In genomic region chr9:131530930-131531832, GRCh38 we compare ENCODE assay signal across 8 cellular contexts. TPM values are rescaled to one million over a fixed set of nuclear protein-coding genes. Genes with fewer than 3 reads are reported as not detected.
DNase-seq lines count a peak whose midpoint lies in the region; ATAC-seq and TF ChIP-seq lines count a peak whose summit lies in the region.

TSS of gene UCK1 (minus strand) at chr9:131531263. CDS start at chr9:131531174, 89 bp downstream.

- H3K9me3 ChIP-seq in WERI-Rb-1 (ENCODE audit: severe bottlenecking) (peaks cover 4% of the 10 kb centered on the region), breast epithelium (no peaks in the 10 kb centered on the region), iPS-20b (ENCODE audit: insufficient read depth, low read depth, low read length) (no peaks in the 10 kb centered on the region)

- peak within 1 kb of the TSS; percentile 66 for H3K9ac ChIP-seq in iPS-20b (ENCODE audit: low read depth, low read length)

- TF ChIP-seq POLR2A in breast epithelium (IDR thresholded peaks at IDR 0.05), result peak; percentile 30

- TF ChIP-seq CTCF in WERI-Rb-1 (IDR thresholded peaks at IDR 0.05; ENCODE audit: low read depth, low read length), result no peak
- no peak for TF ChIP-seq CTCF in breast epithelium (IDR thresholded peaks at IDR 0.05)

- intact Hi-C loops in breast epithelium (cut with DNase I; ENCODE audit: low total_unique reads), result no loop called here

- H3K27ac ChIP-seq in WERI-Rb-1 (peak within 1 kb of the TSS; percentile 96), breast epithelium (peak within 1 kb of the TSS; percentile 63 to 73), iPS-20b (ENCODE audit: low read length) (no peak within 1 kb of the TSS), skin epidermis (peak within 1 kb of the TSS; percentile 77 to 97 (median 89))

- DNase-seq in 8988T, result peak; percentile 97
- DNase-seq in NCI-H2171 treated with DMSO at 0.1 percent for 48 hours (lab: John Stamatoyannopoulos, UW), result peak; percentile 87
- peak; percentile 87 for DNase-seq in WERI-Rb-1
- DNase-seq in breast epithelium (ENCODE audit: low spot score in 2 of 2), result peak; percentile 45 to 65

- ATAC-seq in GM18519 (IDR thresholded peaks at IDR 0.05; ENCODE audit: low FRiP score, unreplicated experiment), result peak; percentile 38
- ATAC-seq in HG03064 (IDR thresholded peaks at IDR 0.05; ENCODE audit: low read depth, unreplicated experiment), result peak; percentile 64

- H3K36me3 ChIP-seq in WERI-Rb-1 (peaks cover 47% of the 10 kb centered on the region), breast epithelium (no peaks in the 10 kb centered on the region), iPS-20b (ENCODE audit: insufficient read depth, low read depth, low read length) (peaks cover 39% of the 10 kb centered on the region)

- H3K27me3 ChIP-seq in WERI-Rb-1 (ENCODE audit: insufficient read depth, low read depth, severe bottlenecking) (no peaks in the 10 kb centered on the region), breast epithelium (no peaks in the 10 kb centered on the region), iPS-20b (ENCODE audit: insufficient read depth, low read length) (no peaks in the 10 kb centered on the region)

- H3K4me1 ChIP-seq in breast epithelium, result peaks cover 9 to 10% of the 10 kb centered on the region in 2 donors
- 0 out of 2 replicates have a peak, but pooled peaks cover 2% of the 10 kb centered on the region for H3K4me1 ChIP-seq in iPS-20b (ENCODE audit: insufficient read depth, low read length)

- peak within 1 kb of the TSS; percentile 74 for H3K4me3 ChIP-seq in WERI-Rb-1 (ENCODE audit: low read depth, low read length)
- H3K4me3 ChIP-seq in breast epithelium, result peak within 1 kb of the TSS; percentile 96 to 100 (median 99)
- H3K4me3 ChIP-seq in iPS-20b (ENCODE audit: low read length), result peak within 1 kb of the TSS; percentile 71
- H3K4me3 ChIP-seq in skin epidermis, result peak within 1 kb of the TSS; percentile 63 to 99 (median 92)

RNA-seq across cellular contexts. Expression of gene UCK1, which starts in this region (rescaled TPM):
- total RNA-seq in breast epithelium, result 10 to 100 TPM; 33.4 to 61.0 (median 37.7) TPM
